16 cellular contexts compared by ENCODE assay signal in genomic region chr4:104868942-104869341, GRCh38.
DNase-seq lines count a peak whose midpoint lies in the region; ATAC-seq, FAIRE-seq and TF ChIP-seq lines count a peak whose summit lies in the region.
"Had no signal": no experiment of that assay in that cellular context is flagged by ENCODE, and none has a peak within 500 bp of the region (broad histone marks: within the 10 kb centered on the region; RNA-seq: fewer than 3 reads in every experiment).

No MANE protein-coding gene starts in this region.

- H3K4me1 Mint-ChIP-seq in activated CD8-positive, alpha-beta T cell treated with anti-CD3 and anti-CD28 coated beads for 36 hours (ENCODE audit: low read depth), result no peaks in the 10 kb centered on the region
- H3K4me1 Mint-ChIP-seq: activated naive CD8-positive, alpha-beta T cell treated with anti-CD3 and anti-CD28 coated beads, Interleukin-2, amount 50 U/mL, for 24 hours; T-cell had no signal

- no peaks in the 10 kb centered on the region for H3K9me3 Mint-ChIP-seq in activated CD8-positive, alpha-beta T cell treated with anti-CD3 and anti-CD28 coated beads for 36 hours
- H3K9me3 Mint-ChIP-seq: activated naive CD8-positive, alpha-beta T cell treated with anti-CD3 and anti-CD28 coated beads, Interleukin-2, amount 50 U/mL, for 24 hours; T-cell; type B pancreatic cell had no signal

- H3K4me3 ChIP-seq in ascending aorta, result no peak overlapping the region
- H3K4me3 ChIP-seq in A673 (ENCODE audit: low read depth, low read length, poor library complexity, severe bottlenecking), result no peak overlapping the region
- H3K4me3 ChIP-seq: heart right ventricle, psoas muscle had no signal

- peaks cover 5% of the 10 kb centered on the region for H3K27me3 Mint-ChIP-seq in activated CD8-positive, alpha-beta T cell treated with anti-CD3 and anti-CD28 coated beads for 36 hours
- H3K27me3 Mint-ChIP-seq: type B pancreatic cell had no signal

- POLR2A ChIA-PET in A673 (lab: Charles Lee; ENCODE audit: low non-redundant PET), result no interaction called here
- POLR2A ChIA-PET in activated CD8-positive, alpha-beta T cell treated with anti-CD3 and anti-CD28 coated beads for 36 hours (lab: Charles Lee), result no interaction called here

- H3K27ac ChIP-seq in ascending aorta (no peak overlapping the region), A673 (ENCODE audit: low read depth, low read length, poor library complexity, severe bottlenecking) (no peak overlapping the region)
- H3K27ac ChIP-seq: heart right ventricle, psoas muscle had no signal

- no TSS peak for BruUV-seq in A673 (replicated peaks; lab: Mats Ljungman, UMichigan)

- ATAC-seq in GM19395 (IDR thresholded peaks at IDR 0.05; ENCODE audit: unreplicated experiment), result peak; percentile 97
- peak; percentile 93 for ATAC-seq in HG02763 (IDR thresholded peaks at IDR 0.05; ENCODE audit: unreplicated experiment)
- ATAC-seq in HG03442 (IDR thresholded peaks at IDR 0.05; ENCODE audit: unreplicated experiment), result peak; percentile 94
- ATAC-seq in activated CD8-positive, alpha-beta T cell treated with anti-CD3 and anti-CD28 coated beads for 36 hours, result no peak
- ATAC-seq: activated naive CD8-positive, alpha-beta T cell treated with anti-CD3 and anti-CD28 coated beads, Interleukin-2, amount 50 U/mL, for 24 hours; heart right ventricle; psoas muscle; T-cell had no signal

- CTCF ChIA-PET in A673 (lab: Charles Lee), result no interaction called here
- CTCF ChIA-PET in activated CD8-positive, alpha-beta T cell treated with anti-CD3 and anti-CD28 coated beads for 36 hours (lab: Charles Lee), result no interaction called here

- intact Hi-C loops in ascending aorta (cut with DNase I), result no loop called here
- intact Hi-C loops in A673 (cut with micrococcal nuclease; ENCODE audit: unreplicated experiment), result loop anchor here (5.0 kb wide), 1 partner anchor 603 kb away; the partner anchor contains the start of gene PPA2
- intact Hi-C loops in activated CD8-positive, alpha-beta T cell treated with anti-CD3 and anti-CD28 coated beads for 36 hours (cut with micrococcal nuclease), result loop anchor here (10.0 kb wide), 1 partner anchor 374 kb away; the partner anchor contains the start of gene CXXC4

- no peak overlapping the region for H3K4me3 Mint-ChIP-seq in activated CD8-positive, alpha-beta T cell treated with anti-CD3 and anti-CD28 coated beads for 36 hours
- H3K4me3 Mint-ChIP-seq: activated naive CD8-positive, alpha-beta T cell treated with anti-CD3 and anti-CD28 coated beads, Interleukin-2, amount 50 U/mL, for 24 hours; T-cell; type B pancreatic cell had no signal

- H3K9me3 ChIP-seq in ascending aorta, result no peaks in the 10 kb centered on the region
- H3K9me3 ChIP-seq in A673 (ENCODE audit: low read depth, low read length, poor library complexity, severe bottlenecking), result no peaks in the 10 kb centered on the region
- H3K9me3 ChIP-seq: heart right ventricle, psoas muscle had no signal

- H3K27ac Mint-ChIP-seq in activated CD8-positive, alpha-beta T cell treated with anti-CD3 and anti-CD28 coated beads for 36 hours, result no peak overlapping the region
- H3K27ac Mint-ChIP-seq: activated naive CD8-positive, alpha-beta T cell treated with anti-CD3 and anti-CD28 coated beads, Interleukin-2, amount 50 U/mL, for 24 hours; T-cell; type B pancreatic cell had no signal

- H3K36me3 Mint-ChIP-seq in activated CD8-positive, alpha-beta T cell treated with anti-CD3 and anti-CD28 coated beads for 36 hours (ENCODE audit: low read depth), result no peaks in the 10 kb centered on the region
- H3K36me3 Mint-ChIP-seq: T-cell, type B pancreatic cell had no signal

- DNase-seq in GM12892 (ENCODE audit: insufficient read length) (no peak), ascending aorta (ENCODE audit: low spot score in 2 of 2) (no peak), A673 (ENCODE audit: low spot score) (no peak), HCEC 1CT (no peak)
- DNase-seq in activated CD8-positive, alpha-beta T cell treated with anti-CD3 and anti-CD28 coated beads for 36 hours, result no peak
- DNase-seq: activated naive CD8-positive, alpha-beta T cell treated with anti-CD3 and anti-CD28 coated beads, Interleukin-2, amount 50 U/mL, for 24 hours; heart right ventricle; NCI-H1048; NCI-H748 treated with DMSO at 0.1 percent for 48 hours; psoas muscle; T-cell had no signal

- H3K36me3 ChIP-seq in ascending aorta, result no peaks in the 10 kb centered on the region
- H3K36me3 ChIP-seq in A673 (ENCODE audit: insufficient read depth, low read length, poor library complexity, severe bottlenecking), result no peaks in the 10 kb centered on the region
- H3K36me3 ChIP-seq: heart right ventricle had no signal

- TF ChIP-seq POLR2A in GM12892 (IDR thresholded peaks at IDR 0.05; ENCODE audit: low read depth, low read length), result no peak

- FAIRE-seq in GM12892 (lab: Jason Lieb, UNC), result peak; percentile 81
- FAIRE-seq: G401.6 had no signal

- no peaks in the 10 kb centered on the region for H3K27me3 ChIP-seq in ascending aorta
- no peaks in the 10 kb centered on the region for H3K27me3 ChIP-seq in A673 (replicated peaks; ENCODE audit: insufficient read depth, low read depth, low read length, poor library complexity)
- H3K27me3 ChIP-seq: heart right ventricle had no signal

- H3K4me1 ChIP-seq in ascending aorta (no peaks in the 10 kb centered on the region), A673 (ENCODE audit: insufficient read depth, low read length, poor library complexity, severe bottlenecking) (no peaks in the 10 kb centered on the region)
- H3K4me1 ChIP-seq: psoas muscle had no signal

- TF ChIP-seq CTCF in ascending aorta (IDR thresholded peaks at IDR 0.05) (no peak), A673 (conservative IDR thresholded peaks at IDR 0.05; ENCODE audit: low read depth, low read length) (no peak)
- no peak for TF ChIP-seq CTCF in activated CD8-positive, alpha-beta T cell treated with anti-CD3 and anti-CD28 coated beads for 36 hours (IDR thresholded peaks at IDR 0.05)
